In genomic region chr2:181762848-181763247, GRCh38 we compare ENCODE assay signal across 17 cellular contexts.
DNase-seq lines count a peak whose midpoint lies in the region; ATAC-seq and TF ChIP-seq lines count a peak whose summit lies in the region.
"Had no signal": no experiment of that assay in that cellular context is flagged by ENCODE, and none has a peak within 500 bp of the region (broad histone marks: within the 10 kb centered on the region; RNA-seq: fewer than 3 reads in every experiment).

No MANE protein-coding gene starts in this region.

- H3K79me2 ChIP-seq in osteoblast (ENCODE audit: insufficient read depth, low read length): no peaks in the 10 kb centered on the region

- intact Hi-C loops in lower lobe of right lung (cut with DNase I) (no loop called here), upper lobe of right lung (cut with DNase I) (no loop called here)

- H4K20me1 ChIP-seq in osteoblast (ENCODE audit: insufficient read depth, low read length): no peaks in the 10 kb centered on the region
- H4K20me1 ChIP-seq: BLaER1 had no signal

- H2AFZ ChIP-seq in osteoblast (ENCODE audit: low read length): no peak overlapping the region

- H3K9me3 ChIP-seq in lower lobe of right lung: no peaks in the 10 kb centered on the region
- no peaks in the 10 kb centered on the region for H3K9me3 ChIP-seq in osteoblast (ENCODE audit: low read depth, low read length)
- no peaks in the 10 kb centered on the region for H3K9me3 ChIP-seq in upper lobe of right lung
- H3K9me3 ChIP-seq: BE2C, BLaER1 had no signal

- H3K4me1 ChIP-seq in lower lobe of right lung (no peaks in the 10 kb centered on the region), osteoblast (ENCODE audit: insufficient read depth, low read length) (no peaks in the 10 kb centered on the region), upper lobe of right lung (no peaks in the 10 kb centered on the region)
- H3K4me1 ChIP-seq: BE2C, BLaER1 had no signal

- ATAC-seq in lower lobe of right lung (peak; percentile 67 to 94), upper lobe of right lung (peak; percentile 63), HG03175 (IDR thresholded peaks at IDR 0.05; ENCODE audit: unreplicated experiment) (no peak)

- no peak overlapping the region for H3K4me3 ChIP-seq in lower lobe of right lung
- no peak overlapping the region for H3K4me3 ChIP-seq in osteoblast (ENCODE audit: insufficient read depth, low read length)
- no peak overlapping the region for H3K4me3 ChIP-seq in upper lobe of right lung
- H3K4me3 ChIP-seq: BLaER1 had no signal

- H3K4me2 ChIP-seq in osteoblast (ENCODE audit: insufficient read depth, low read length): no peak overlapping the region
- H3K4me2 ChIP-seq: BLaER1 had no signal

- no peak overlapping the region for H3K27ac ChIP-seq in lower lobe of right lung
- H3K27ac ChIP-seq in osteoblast (ENCODE audit: low read depth, low read length): no peak overlapping the region
- no peak overlapping the region for H3K27ac ChIP-seq in upper lobe of right lung
- H3K27ac ChIP-seq: BLaER1 had no signal

- no peak for DNase-seq in lower lobe of right lung
- DNase-seq in osteoblast (ENCODE audit: insufficient read length, low spot score, missing footprints): peak; percentile 76
- no peak for DNase-seq in upper lobe of right lung
- DNase-seq in NCI-H2171 treated with DMSO at 0.1 percent for 48 hours (lab: John Stamatoyannopoulos, UW): no peak
- DNase-seq in DMS153 treated with DMSO at 0.1 percent for 48 hours (lab: John Stamatoyannopoulos, UW; ENCODE audit: unreplicated experiment): no peak
- DNase-seq: 8988T; ACHN; BE2C; CD4-positive, alpha-beta memory T cell; CD4-positive, CD25-positive, alpha-beta regulatory T cell; CD8-positive, alpha-beta memory T cell; DMS 273 treated with DMSO at 0.1 percent for 48 hours; DMS153; DMS79 treated with DMSO at 0.1 percent for 48 hours; GF-D8 had no signal

- TF ChIP-seq CTCF in lower lobe of right lung (IDR thresholded peaks at IDR 0.05) (no peak), osteoblast (IDR thresholded peaks at IDR 0.05; ENCODE audit: extremely low read depth, low read depth, low read length) (no peak), upper lobe of right lung (IDR thresholded peaks at IDR 0.05) (no peak)

- no peaks in the 10 kb centered on the region for H3K36me3 ChIP-seq in lower lobe of right lung
- H3K36me3 ChIP-seq in osteoblast (ENCODE audit: insufficient read depth, low read length): no peaks in the 10 kb centered on the region
- no peaks in the 10 kb centered on the region for H3K36me3 ChIP-seq in upper lobe of right lung
- H3K36me3 ChIP-seq: BE2C, BLaER1 had no signal

- H3K27me3 ChIP-seq in lower lobe of right lung (ENCODE audit: low read depth) (no peaks in the 10 kb centered on the region), osteoblast (ENCODE audit: insufficient read depth, low read length) (no peaks in the 10 kb centered on the region), upper lobe of right lung (no peaks in the 10 kb centered on the region)
- H3K27me3 ChIP-seq: BE2C, BLaER1 had no signal
